In genomic region chr22:45240810-45241631, GRCh38 we compare ENCODE assay signal across 8 cellular contexts.
A peak's percentile ranks its signal among the peaks of the same experiment; 100 is the strongest.
DNase-seq lines count a peak whose midpoint lies in the region; ATAC-seq and TF ChIP-seq lines count a peak whose summit lies in the region.

KIAA0930 (minus strand) TSS chr22:45240894; CDS start chr22:45240703, 191 bp downstream.

- H3K4me3 ChIP-seq in GM08714 (ENCODE audit: low read length) = peak within 1 kb of the TSS; percentile 89

- no peak within 1 kb of the TSS for H3K27ac Mint-ChIP-seq in nephron progenitor cell

- H3K4me3 Mint-ChIP-seq in nephron progenitor cell = peak within 1 kb of the TSS; percentile 94

- ATAC-seq in HG03439 (IDR thresholded peaks at IDR 0.05; ENCODE audit: unreplicated experiment) (peak; percentile 40), HG03095 (IDR thresholded peaks at IDR 0.05; ENCODE audit: unreplicated experiment) (no peak)
- peak; percentile 70 for ATAC-seq in stimulated activated naive CD8-positive, alpha-beta T cell treated with anti-CD3 and anti-CD28 coated beads, Interleukin-15, Interleukin-2, amounts not matched to agents 100 U/mL and 50 U/mL, for 24 hours

- no peak for TF ChIP-seq CTCF in nephron progenitor cell (IDR thresholded peaks at IDR 0.05)

- peaks cover 49% of the 10 kb centered on the region for H3K4me1 Mint-ChIP-seq in nephron progenitor cell

- H3K36me3 Mint-ChIP-seq in nephron progenitor cell (ENCODE audit: low read depth) = no peaks in the 10 kb centered on the region

- peak; percentile 40 for TF ChIP-seq POLR2A in Raji (IDR thresholded peaks at IDR 0.05; ENCODE audit: insufficient read depth, low read depth, low read length)

- no peaks in the 10 kb centered on the region for H3K9me3 Mint-ChIP-seq in nephron progenitor cell

- H3K27me3 Mint-ChIP-seq in nephron progenitor cell (ENCODE audit: low read depth, poor library complexity) = peaks cover 12% of the 10 kb centered on the region

- DNase-seq in activated gamma-delta T cell (lab: John Stamatoyannopoulos, UW) = peak; percentile 77
- DNase-seq in fibroblast of the conjunctiva (ENCODE audit: low read depth) = peak; percentile 50
- DNase-seq in nephron progenitor cell = peak; percentile 91
- DNase-seq in stimulated activated naive CD8-positive, alpha-beta T cell treated with anti-CD3 and anti-CD28 coated beads, Interleukin-15, Interleukin-2, amounts not matched to agents 100 U/mL and 50 U/mL, for 24 hours = peak; percentile 86
